In genomic region chr1:32651461-32652073, GRCh38 we compare ENCODE assay signal across 8 cellular contexts. TPM values are rescaled to one million over a fixed set of nuclear protein-coding genes. Genes with fewer than 3 reads are reported as not detected.
A peak's percentile ranks its signal among the peaks of the same experiment; 100 is the strongest.
DNase-seq lines count a peak whose midpoint lies in the region; ATAC-seq, FAIRE-seq and TF ChIP-seq lines count a peak whose summit lies in the region.

No MANE protein-coding gene starts in this region.

- in situ Hi-C loops in HepG2 (cut with HindIII; ENCODE audit: extremely low pct_ligation_motif_present, low pct_unique_long_range_greater_than_20kb) = no loop called here

- H3K36me3 ChIP-seq in HepG2 (replicated peaks in 1 of 2; ENCODE audit: control insufficient read depth in 1 of 2, insufficient read depth in 2 of 2, low read length in 2 of 2) = peaks cover 7 to 35% of the 10 kb centered on the region in 2 experiments

- H3K4me2 ChIP-seq in HepG2 (ENCODE audit: low read depth, low read length) = peak overlapping the region; percentile 88

- H2AFZ ChIP-seq in HepG2 (ENCODE audit: low read length) = no peak overlapping the region

- no peaks in the 10 kb centered on the region for H3K9me3 ChIP-seq in HepG2 (ENCODE audit: low read length)

- no peak; the same call in 1 of the 2 replicates for TF ChIP-seq RAD21 in HepG2 (CRISPR knock-in tag; IDR thresholded peaks at IDR 0.05)

- 2% methylated on average over 15 of the region's 43 CpGs for WGBS in HepG2 (ENCODE audit: low lambda C conversion rate)

- TF ChIP-seq CTCF in MCF 10A (IDR thresholded peaks at IDR 0.05; ENCODE audit: unreplicated experiment) (no peak), HepG2 (CRISPR knock-in tag; IDR thresholded peaks at IDR 0.05) (no peak), type B pancreatic cell (conservative IDR thresholded peaks at IDR 0.05) (no peak)

- no peak for TF ChIP-seq POLR2A in HepG2 (IDR thresholded peaks at IDR 0.05; ENCODE audit: insufficient read depth in 1 of 2, low read depth in 2 of 2, low read length in 2 of 2)

- H3K4me1 Mint-ChIP-seq in MCF 10A (ENCODE audit: insufficient read depth, unreplicated experiment) (peaks cover 14% of the 10 kb centered on the region), type B pancreatic cell (ENCODE audit: unreplicated experiment) (peaks cover 33% of the 10 kb centered on the region)

- H3K9ac ChIP-seq in HepG2 (ENCODE audit: insufficient read depth, low read depth, low read length) = peak overlapping the region; percentile 99

- peak overlapping the region; percentile 97 for H3K4me3 Mint-ChIP-seq in MCF 10A (ENCODE audit: unreplicated experiment)
- peak overlapping the region; percentile 94 for H3K4me3 Mint-ChIP-seq in type B pancreatic cell

- H3K27ac Mint-ChIP-seq in MCF 10A (ENCODE audit: low read depth, unreplicated experiment) (peak overlapping the region; percentile 100), type B pancreatic cell (peak overlapping the region; percentile 100)

- POLR2A ChIA-PET in MCF 10A (lab: Yijun Ruan, JAX) (interaction anchor here (0.6 to 4.3 kb wide), 25 partner anchors 8 to 472 kb away, joined by 3 to 31 read pairs (median 4); partner anchors contain the start of genes BSDC1, HDAC1, S100PBP and TXLNA), HepG2 (lab: Yijun Ruan, JAX) (interaction anchor here (0.8 to 2.9 kb wide), 21 partner anchors 9 to 476 kb away, joined by 3 to 31 read pairs (median 4); partner anchors contain the start of genes BSDC1, S100PBP, SYNC and YARS1)

- peaks cover 61% of the 10 kb centered on the region for H3K4me1 ChIP-seq in HepG2 (ENCODE audit: insufficient read depth, low read length)

- CTCF ChIA-PET in MCF 10A (lab: Yijun Ruan, JAX) (interaction anchor here (0.5 to 1.0 kb wide), 4 partner anchors 21 to 240 kb away, joined by 4 to 5 read pairs (median 4); no protein-coding TSS in a partner anchor), HepG2 (lab: Yijun Ruan, JAX; ENCODE audit: low intra/inter-chr PET ratio, low total read pairs) (no interaction called here)

- H3K4me3 ChIP-seq in HepG2 (replicated peaks in 1 of 3; ENCODE audit: insufficient read depth in 1 of 3, low read depth in 2 of 3, low read length in 3 of 3) = peak overlapping the region; percentile 61 to 91 (median 73)

- peak overlapping the region; percentile 100 for H3K27ac ChIP-seq in HepG2 (ENCODE audit: extremely low read length, insufficient read depth, low read length)

- no peaks in the 10 kb centered on the region for H3K9me3 Mint-ChIP-seq in MCF 10A (ENCODE audit: unreplicated experiment)
- no peaks in the 10 kb centered on the region for H3K9me3 Mint-ChIP-seq in type B pancreatic cell

- intact Hi-C loops in Right ventricle myocardium inferior (cut with DNase I) (no loop called here), cardiac septum (cut with DNase I) (loop anchor here (2.0 kb wide), 2 partner anchors 51 to 165 kb away; partner anchors contain the start of genes S100PBP, SYNC and YARS1), MCF 10A (cut with micrococcal nuclease) (no loop called here), HepG2 (cut with micrococcal nuclease; ENCODE audit: unreplicated experiment) (loop anchor here (2.0 kb wide), 1 partner anchor 43 kb away; no protein-coding TSS in a partner anchor)

- DNase-seq in Right ventricle myocardium inferior (ENCODE audit: missing footprints) (no peak), cardiac septum (ENCODE audit: low spot score) (no peak), HPDE6-E6E7 (ENCODE audit: extremely low spot score) (peak; percentile 31), MCF 10A (ENCODE audit: unreplicated experiment) (no peak), HepG2 (ENCODE audit: low spot score) (no peak), type B pancreatic cell (ENCODE audit: extremely low spot score, unreplicated experiment) (no peak)
- DNase-seq in activated effector memory CD4-positive, alpha-beta T cell treated with anti-CD3 and anti-CD28 coated beads, Interleukin-2, amount 50 U/mL, for 16 hours = no peak

- ATAC-seq in Right ventricle myocardium inferior = peak; percentile 5
- ATAC-seq in HepG2 = peak; percentile 16
- ATAC-seq in GM18873 (IDR thresholded peaks at IDR 0.05; ENCODE audit: low FRiP score, unreplicated experiment) = no peak

- no peak for TF ChIP-seq EP300 in HepG2 (IDR thresholded peaks at IDR 0.05; ENCODE audit: low read depth in 2 of 2, low read length in 2 of 2)
- no peak for TF ChIP-seq EP300 in HepG2 (CRISPR knock-in tag; IDR thresholded peaks at IDR 0.05; ENCODE audit: borderline replicate concordance)

- FAIRE-seq in HepG2 (lab: Jason Lieb, UNC) = no peak

- peaks cover 75% of the 10 kb centered on the region for H3K79me2 ChIP-seq in HepG2 (ENCODE audit: insufficient read depth, low read length)

- peaks cover 14% of the 10 kb centered on the region for H4K20me1 ChIP-seq in HepG2 (ENCODE audit: insufficient read depth, low read length)

- H3K27me3 Mint-ChIP-seq in MCF 10A (ENCODE audit: insufficient read depth, unreplicated experiment) = no peaks in the 10 kb centered on the region
- no peaks in the 10 kb centered on the region for H3K27me3 Mint-ChIP-seq in type B pancreatic cell

- no TSS peak for BruUV-seq in MCF 10A (replicated peaks; lab: Mats Ljungman, UMichigan)
- no TSS peak for BruUV-seq in HepG2 (replicated peaks; lab: Mats Ljungman, UMichigan)

- no peaks in the 10 kb centered on the region; a peak in 1 of 5 replicates for H3K27me3 ChIP-seq in HepG2 (ENCODE audit: control insufficient read depth in 1 of 2, insufficient read depth in 2 of 2, low read length in 2 of 2)

- H3K36me3 Mint-ChIP-seq in MCF 10A (ENCODE audit: insufficient read depth, unreplicated experiment) (peaks cover 60% of the 10 kb centered on the region), type B pancreatic cell (peaks cover 31% of the 10 kb centered on the region)

RNA-seq across cellular contexts. Expression of gene RBBP4, which starts 0.6 kb away (rescaled TPM):
- total RNA-seq in Right ventricle myocardium inferior = 102 TPM
- 96.0 TPM for total RNA-seq in cardiac septum
- total RNA-seq in MCF 10A (2022) = 165 and 179 TPM in 2 replicates
- total RNA-seq in HepG2 (2016; rRNA removed; fragmentation: Illumina TruSeq; extraction: Trizol) = 166 and 305 TPM in 2 replicates
- total RNA-seq in HepG2 (2016; cell fraction: cytosol; rRNA removed; fragmentation: Illumina TruSeq; extraction: Trizol; ENCODE audit: low read depth) = 37.3 and 46.0 TPM in 2 replicates
- 177 and 299 TPM in 2 replicates for total RNA-seq in HepG2 (2016; cell fraction: insoluble cytoplasmic fraction; rRNA removed; fragmentation: Illumina TruSeq; extraction: Trizol)
- 67.8 and 83.4 TPM in 2 replicates for total RNA-seq in HepG2 (2016; cell fraction: membrane; rRNA removed; fragmentation: Illumina TruSeq; extraction: Trizol)
- total RNA-seq in HepG2 (2016; cell fraction: nucleus; rRNA removed; fragmentation: Illumina TruSeq; extraction: Trizol) = 140 and 152 TPM in 2 replicates
- 56.3 and 64.4 TPM in 2 replicates for polyA plus RNA-seq in HepG2 (2011; rRNA removed)
- polyA plus RNA-seq in HepG2 (2011; cell fraction: cytosol; rRNA removed) = 36.1 and 53.3 TPM in 2 replicates
- 68.0 and 80.6 TPM in 2 replicates for polyA plus RNA-seq in HepG2 (2011; cell fraction: nucleus; rRNA removed)
- 110 and 117 TPM in 2 replicates for polyA plus RNA-seq in HepG2 (2012)
- 14.3 and 16.1 TPM in 2 replicates for polyA plus RNA-seq in HepG2 (2016; cell fraction: cytosol; fragmentation: Illumina TruSeq; extraction: Trizol; ENCODE audit: low read depth)
- polyA plus RNA-seq in HepG2 (2016; cell fraction: insoluble cytoplasmic fraction; fragmentation: Illumina TruSeq; extraction: Trizol; ENCODE audit: low read depth) = 281 and 295 TPM in 2 replicates
- 29.4 and 38.8 TPM in 2 replicates for polyA plus RNA-seq in HepG2 (2016; cell fraction: membrane; fragmentation: Illumina TruSeq; extraction: Trizol; ENCODE audit: low read depth)
- 174 and 180 TPM in 2 replicates for polyA plus RNA-seq in HepG2 (2016; cell fraction: nucleus; fragmentation: Illumina TruSeq; extraction: Trizol; ENCODE audit: insufficient read depth, low read depth)
- 72.7 and 122 TPM in 2 replicates for polyA minus RNA-seq in HepG2 (2011; rRNA and poly(A)+ RNA removed; ENCODE audit: low replicate concordance)
- polyA minus RNA-seq in HepG2 (2011; cell fraction: cytosol; rRNA and poly(A)+ RNA removed) = 73.0 and 79.8 TPM in 2 replicates
- polyA minus RNA-seq in HepG2 (2011; cell fraction: nucleus; rRNA and poly(A)+ RNA removed) = 125 and 154 TPM in 2 replicates
- total RNA-seq in type B pancreatic cell (ENCODE audit: low replicate concordance) = 274 and 386 TPM in 2 replicates

RNA-seq across cellular contexts. Expression of gene ZBTB8OS, which starts 1.2 kb away (rescaled TPM):
- total RNA-seq in Right ventricle myocardium inferior (36.4 TPM), cardiac septum (30.2 TPM), MCF 10A (2022) (66.2 and 81.1 TPM in 2 replicates), HepG2 (2016; rRNA removed; fragmentation: Illumina TruSeq; extraction: Trizol) (84.8 and 98.0 TPM in 2 replicates), type B pancreatic cell (ENCODE audit: low replicate concordance) (41.7 and 49.8 TPM in 2 replicates)
- 40.9 and 53.0 TPM in 2 replicates for total RNA-seq in HepG2 (2016; cell fraction: cytosol; rRNA removed; fragmentation: Illumina TruSeq; extraction: Trizol; ENCODE audit: low read depth)
- total RNA-seq in HepG2 (2016; cell fraction: insoluble cytoplasmic fraction; rRNA removed; fragmentation: Illumina TruSeq; extraction: Trizol) = 88.0 and 114 TPM in 2 replicates
- 51.0 and 60.6 TPM in 2 replicates for total RNA-seq in HepG2 (2016; cell fraction: membrane; rRNA removed; fragmentation: Illumina TruSeq; extraction: Trizol)
- 37.3 and 44.7 TPM in 2 replicates for total RNA-seq in HepG2 (2016; cell fraction: nucleus; rRNA removed; fragmentation: Illumina TruSeq; extraction: Trizol)
- 43.2 and 57.7 TPM in 2 replicates for polyA plus RNA-seq in HepG2 (2011; rRNA removed)
- 29.4 and 47.2 TPM in 2 replicates for polyA plus RNA-seq in HepG2 (2011; cell fraction: cytosol; rRNA removed)
- polyA plus RNA-seq in HepG2 (2011; cell fraction: nucleus; rRNA removed) = 14.4 and 22.1 TPM in 2 replicates
- 56.4 and 66.6 TPM in 2 replicates for polyA plus RNA-seq in HepG2 (2012)
- 40.3 and 46.7 TPM in 2 replicates for polyA plus RNA-seq in HepG2 (2016; cell fraction: cytosol; fragmentation: Illumina TruSeq; extraction: Trizol; ENCODE audit: low read depth)
- 108 and 130 TPM in 2 replicates for polyA plus RNA-seq in HepG2 (2016; cell fraction: insoluble cytoplasmic fraction; fragmentation: Illumina TruSeq; extraction: Trizol; ENCODE audit: low read depth)
- polyA plus RNA-seq in HepG2 (2016; cell fraction: membrane; fragmentation: Illumina TruSeq; extraction: Trizol; ENCODE audit: low read depth) = 49.0 and 60.3 TPM in 2 replicates
- polyA plus RNA-seq in HepG2 (2016; cell fraction: nucleus; fragmentation: Illumina TruSeq; extraction: Trizol; ENCODE audit: insufficient read depth, low read depth) = 67.9 and 77.3 TPM in 2 replicates
- polyA minus RNA-seq in HepG2 (2011; rRNA and poly(A)+ RNA removed; ENCODE audit: low replicate concordance) = 8.8 and 12.4 TPM in 2 replicates
- polyA minus RNA-seq in HepG2 (2011; cell fraction: cytosol; rRNA and poly(A)+ RNA removed) = 8.7 and 14.6 TPM in 2 replicates
- polyA minus RNA-seq in HepG2 (2011; cell fraction: nucleus; rRNA and poly(A)+ RNA removed) = 37.0 and 37.7 TPM in 2 replicates

RNA-seq across cellular contexts. Expression of gene SYNC, which starts 51.0 kb away (rescaled TPM):
- total RNA-seq in Right ventricle myocardium inferior (24.7 TPM), cardiac septum (18.2 TPM), MCF 10A (2022) (1.1 and 1.9 TPM in 2 replicates), HepG2 (2016; rRNA removed; fragmentation: Illumina TruSeq; extraction: Trizol) (5.4 and 7.2 TPM in 2 replicates), type B pancreatic cell (ENCODE audit: low replicate concordance) (1.2 and 1.3 TPM in 2 replicates)
- 4.9 and 5.4 TPM in 2 replicates for total RNA-seq in HepG2 (2016; cell fraction: cytosol; rRNA removed; fragmentation: Illumina TruSeq; extraction: Trizol; ENCODE audit: low read depth)
- total RNA-seq in HepG2 (2016; cell fraction: insoluble cytoplasmic fraction; rRNA removed; fragmentation: Illumina TruSeq; extraction: Trizol) = 5.3 and 8.1 TPM in 2 replicates
- total RNA-seq in HepG2 (2016; cell fraction: membrane; rRNA removed; fragmentation: Illumina TruSeq; extraction: Trizol) = 9.5 and 9.8 TPM in 2 replicates
- 2.3 TPM in 2 replicates for total RNA-seq in HepG2 (2016; cell fraction: nucleus; rRNA removed; fragmentation: Illumina TruSeq; extraction: Trizol)
- 2.1 and 2.4 TPM in 2 replicates for polyA plus RNA-seq in HepG2 (2011; rRNA removed)
- polyA plus RNA-seq in HepG2 (2011; cell fraction: cytosol; rRNA removed) = 1.5 and 1.8 TPM in 2 replicates
- polyA plus RNA-seq in HepG2 (2011; cell fraction: nucleus; rRNA removed) = 0.77 and 1.0 TPM in 2 replicates
- polyA plus RNA-seq in HepG2 (2012) = 0.56 and 0.93 TPM in 2 replicates
- polyA plus RNA-seq in HepG2 (2016; cell fraction: cytosol; fragmentation: Illumina TruSeq; extraction: Trizol; ENCODE audit: low read depth) = 5.2 and 6.1 TPM in 2 replicates
- 6.7 and 6.9 TPM in 2 replicates for polyA plus RNA-seq in HepG2 (2016; cell fraction: insoluble cytoplasmic fraction; fragmentation: Illumina TruSeq; extraction: Trizol; ENCODE audit: low read depth)
- 7.6 and 7.9 TPM in 2 replicates for polyA plus RNA-seq in HepG2 (2016; cell fraction: membrane; fragmentation: Illumina TruSeq; extraction: Trizol; ENCODE audit: low read depth)
- polyA plus RNA-seq in HepG2 (2016; cell fraction: nucleus; fragmentation: Illumina TruSeq; extraction: Trizol; ENCODE audit: insufficient read depth, low read depth) = 2.5 and 2.7 TPM in 2 replicates
- 0.74 and 6.6 TPM in 2 replicates for polyA minus RNA-seq in HepG2 (2011; rRNA and poly(A)+ RNA removed; ENCODE audit: low replicate concordance)
- polyA minus RNA-seq in HepG2 (2011; cell fraction: cytosol; rRNA and poly(A)+ RNA removed) = 1.2 and 1.5 TPM in 2 replicates
- polyA minus RNA-seq in HepG2 (2011; cell fraction: nucleus; rRNA and poly(A)+ RNA removed) = 1.7 and 1.9 TPM in 2 replicates

Comparison
In these comparisons a context has a peak if more than half of its experiments do, and no peak if none do; other contexts are left out.
1. intact Hi-C loops: an anchor here in cardiac septum (2.0 kb wide) and HepG2 (2.0 kb wide); none called in Right ventricle myocardium inferior and MCF 10A.